Comparison of ENCODE assay signal across 8 cellular contexts in the genomic region with DNA sequence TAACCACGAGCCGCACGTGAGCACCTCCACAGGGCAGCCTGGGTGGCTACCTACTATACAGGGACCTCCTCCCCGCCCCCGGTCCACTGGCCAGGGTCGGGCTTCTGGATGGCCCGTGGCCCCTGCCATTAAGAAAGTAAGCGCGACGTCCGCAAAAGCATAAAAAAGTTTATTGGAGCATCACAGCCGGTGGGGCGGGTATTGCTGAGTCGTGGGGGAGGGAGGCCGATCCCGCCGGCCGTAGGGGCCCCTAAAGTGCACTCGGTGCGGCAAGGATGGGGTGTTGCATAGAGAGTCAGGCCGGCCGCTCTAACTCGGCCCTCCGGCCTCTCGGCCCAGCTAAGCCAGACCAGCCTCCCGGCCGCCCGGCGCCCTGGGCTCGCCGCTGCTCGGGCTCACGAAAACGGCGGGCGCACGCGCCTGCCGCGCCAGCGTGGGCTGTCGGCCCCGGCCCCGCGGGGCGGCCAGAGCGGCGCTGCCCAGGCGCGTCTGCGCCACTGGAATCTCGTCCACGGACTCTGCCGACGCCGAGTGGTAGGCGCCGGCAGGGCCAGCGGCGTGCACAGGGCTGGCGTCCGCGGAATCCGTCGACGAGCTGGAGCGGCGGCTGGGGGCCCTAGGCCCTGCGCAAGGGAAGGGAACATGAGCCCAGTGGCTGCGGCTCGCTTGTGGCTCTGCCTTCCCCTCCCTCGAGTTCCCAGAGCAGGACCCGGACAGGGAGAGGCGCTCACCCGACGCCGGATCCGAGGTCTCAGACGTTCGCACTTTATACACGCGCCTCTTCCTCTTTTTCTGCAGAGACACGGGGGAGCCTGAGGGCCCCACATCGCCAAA. TPM values are rescaled to one million over a fixed set of nuclear protein-coding genes. Genes with fewer than 3 reads are reported as not detected.
A peak's percentile ranks its signal among the peaks of the same experiment; 100 is the strongest.
DNase-seq lines count a peak whose midpoint lies in the region; ATAC-seq, FAIRE-seq and TF ChIP-seq lines count a peak whose summit lies in the region.

No MANE protein-coding gene starts in this region.

- RAD21 ChIA-PET in GM12878 (lab: Charles Lee; ENCODE audit: unreplicated experiment) = no interaction called here

- ATAC-seq in GM12878 (peak; percentile 10; the same call in 2 of the 3 replicates), left lung (no peak), omental fat pad (ENCODE audit: low FRiP score) (no peak), GM21723 (IDR thresholded peaks at IDR 0.05; ENCODE audit: unreplicated experiment) (no peak), HG03457 (IDR thresholded peaks at IDR 0.05; ENCODE audit: unreplicated experiment) (no peak)

- intact Hi-C loops in GM12878 (cut with micrococcal nuclease; ENCODE audit: unreplicated experiment) (loop anchor here (5.0 kb wide), 1 partner anchor 117 kb away; a partner anchor contains a TSS), left lung (cut with DNase I) (no loop called here), testis (cut with DNase I; ENCODE audit: low total_unique reads) (no loop called here)

- TF ChIP-seq CTCF in GM12878 (IDR thresholded peaks at IDR 0.05 in 2 of 3, conservative IDR thresholded peaks at IDR 0.05 in 1 of 3; ENCODE audit: control insufficient read depth in 2 of 3, extremely low read depth in 1 of 3, insufficient read depth in 1 of 3, low read depth in 3 of 3, low read length in 3 of 3) (no peak), left lung (IDR thresholded peaks at IDR 0.05) (no peak), testis (IDR thresholded peaks at IDR 0.05) (no peak), omental fat pad (IDR thresholded peaks at IDR 0.05) (no peak)

- TF ChIP-seq EP300 in GM12878 (IDR thresholded peaks at IDR 0.05; ENCODE audit: borderline replicate concordance in 1 of 2, control insufficient read depth in 1 of 2, low read depth in 2 of 2, low read length in 2 of 2) = no peak

- in situ Hi-C loops in GM12878 (cut with MboI) = no loop called here

- H3K27ac ChIP-seq in GM12878 (ENCODE audit: control insufficient read depth, insufficient read depth) (no peak overlapping the region), left lung (peak overlapping the region; percentile 64 to 65), testis (peak overlapping the region; percentile 1 to 2)

- H3K9ac ChIP-seq in GM12878 (ENCODE audit: control insufficient read depth, insufficient read depth, low read length) = no peak overlapping the region

- H3K9me3 ChIP-seq in GM12878 (replicated peaks; ENCODE audit: control insufficient read depth, insufficient read depth, low read length) = no peaks in the 10 kb centered on the region
- no peaks in the 10 kb centered on the region for H3K9me3 ChIP-seq in left lung
- H3K9me3 ChIP-seq in testis = no peaks in the 10 kb centered on the region

- H3K36me3 ChIP-seq in GM12878 (ENCODE audit: control insufficient read depth in 2 of 2, insufficient read depth in 2 of 2, low read length in 1 of 2) = no peaks in the 10 kb centered on the region
- H3K36me3 ChIP-seq in left lung = no peaks in the 10 kb centered on the region
- H3K36me3 ChIP-seq in testis (ENCODE audit: low read depth, missing control alignments) = no peaks in the 10 kb centered on the region

- TF ChIP-seq POLR2A in GM12878 (IDR thresholded peaks at IDR 0.05; ENCODE audit: low read depth, low read length) (no peak), testis (IDR thresholded peaks at IDR 0.05) (no peak)

- CTCF ChIA-PET in GM12878 (lab: Yijun Ruan, JAX) = interaction anchor here (1.3 kb wide), 1 partner anchor 113 kb away, joined by 3 read pairs; no protein-coding TSS in a partner anchor

- H3K4me2 ChIP-seq in GM12878 (ENCODE audit: control insufficient read depth, insufficient read depth) = peak overlapping the region; percentile 9; the same call in 1 of the 2 replicates

- 7% methylated on average over 62 of the region's 84 CpGs for WGBS in GM12878 (ENCODE audit: insufficient coverage, insufficient replicate concordance, low lambda C conversion rate, missing lambda C conversion rate)
- 41 to 45% methylated on average over 26 to 84 of the region's 84 CpGs for WGBS in testis, 2 donors

- H2AFZ ChIP-seq in GM12878 (ENCODE audit: control insufficient read depth, low read depth, low read length) = no peak overlapping the region

- DNase-seq in SKM-1 treated with dmso at 0.1 percent for 144 hours (lab: John Stamatoyannopoulos, UW; ENCODE audit: unreplicated experiment) (peak; percentile 56), SKM-1 (lab: John Stamatoyannopoulos, UW; ENCODE audit: unreplicated experiment) (no peak), GM12878 (ENCODE audit: low read depth, low spot score) (no peak), left lung (peak in 1 of 2 donors; percentile 75), testis (no peak), omental fat pad (ENCODE audit: low spot score) (no peak)

- H3K79me2 ChIP-seq in GM12878 (ENCODE audit: control insufficient read depth, insufficient read depth, low read length) = no peaks in the 10 kb centered on the region

- H4K20me1 ChIP-seq in GM12878 (ENCODE audit: control insufficient read depth, insufficient read depth) = no peaks in the 10 kb centered on the region

- no peak for TF ChIP-seq RAD21 in GM12878 (IDR thresholded peaks at IDR 0.05; ENCODE audit: insufficient read depth, low read depth, low read length)

- H3K4me1 ChIP-seq in GM12878 (ENCODE audit: control insufficient read depth, insufficient read depth, low read length) (no peaks in the 10 kb centered on the region), left lung (peaks cover 34 to 80% of the 10 kb centered on the region in 2 donors), testis (peaks cover 30% of the 10 kb centered on the region)

- peaks cover 6 to 17% of the 10 kb centered on the region in 2 experiments for H3K27me3 ChIP-seq in GM12878 (replicated peaks in 1 of 2; ENCODE audit: control insufficient read depth in 2 of 2, insufficient read depth in 2 of 2, low read length in 1 of 2)
- H3K27me3 ChIP-seq in left lung = peaks cover 0 to 43% of the 10 kb centered on the region in 2 donors
- H3K27me3 ChIP-seq in testis = no peaks in the 10 kb centered on the region

- H3K4me3 ChIP-seq in GM12878 = no peak overlapping the region
- H3K4me3 ChIP-seq in left lung = peak overlapping the region; percentile 40 to 47
- H3K4me3 ChIP-seq in testis = peak overlapping the region; percentile 2 to 41

- SMC1A ChIA-PET in GM12878 (lab: Charles Lee; ENCODE audit: uncharacterized antibody, unreplicated experiment) = no interaction called here

- BruUV-seq in GM12878 (replicated peaks; lab: Mats Ljungman, UMichigan) = no TSS peak

- FAIRE-seq in GM12878 (lab: Jason Lieb, UNC) = no peak

- POLR2A ChIA-PET in GM12878 (lab: Charles Lee) = interaction anchor here (0.8 kb wide), 1 partner anchor 346 kb away, joined by 3 read pairs; no protein-coding TSS in a partner anchor

RNA-seq across cellular contexts. Expression of a gene that starts 1.2 kb away (rescaled TPM):
- not detected in 2 replicates for total RNA-seq in GM12878 (2013; cell fraction: nucleolus; rRNA removed)
- total RNA-seq in GM12878 (2014; rRNA removed) (not detected in 2 replicates), GM12878 (2014; rRNA removed; fragmentation: Illumina TruSeq; extraction: Trizol) (not detected in 2 replicates), GM12878 (2021) (not detected in 2 replicates), left lung (10 to 100 TPM; 79.2 to 91.3 TPM), testis (10 to 100 TPM in 1 of 2 donors, 1 to 10 TPM in 1; 9.5 to 17.5 TPM), omental fat pad (10 to 100 TPM in 2 of 4 donors, 1 to 10 TPM in 2; 1.0 to 24.9 (median 8.9) TPM)
- not detected for polyA plus RNA-seq in GM12878 (2011; ENCODE audit: low read depth)
- polyA plus RNA-seq in GM12878 (2011; rRNA removed) (not detected in 2 replicates), GM12878 (2014; fragmentation: Illumina TruSeq; extraction: Trizol) (not detected in 2 replicates), GM12878 (2014; fragmentation: Nextera tagmentation; extraction: Ambion mirVana) (not detected), GM12878 (2014; rRNA removed) (not detected in 2 replicates), GM12878 (2016; fragmentation: Nextera tagmentation; extraction: Ambion mirVana) (under 1 TPM in 1 of 2 experiments, not detected in 1; 0.14 TPM), testis (ENCODE audit: insufficient read depth, low read depth, low replicate concordance) (67.6 TPM)
- polyA plus RNA-seq in GM12878 (2011; cell fraction: cytosol; rRNA removed) = 0.07 TPM in 1 of 2 replicates, not detected in the other
- polyA plus RNA-seq in GM12878 (2011; cell fraction: nucleus; rRNA removed) = 0.07 TPM in 1 of 2 replicates, not detected in the other
- polyA plus RNA-seq in GM12878 (2012) = not detected in 2 replicates
- not detected in 2 replicates for polyA minus RNA-seq in GM12878 (2011; rRNA and poly(A)+ RNA removed)
- not detected in 2 replicates for polyA minus RNA-seq in GM12878 (2011; cell fraction: cytosol; rRNA and poly(A)+ RNA removed)
- polyA minus RNA-seq in GM12878 (2011; cell fraction: nucleus; rRNA and poly(A)+ RNA removed) = not detected in 2 replicates

RNA-seq across cellular contexts. Expression of a gene that starts 21.8 kb away (rescaled TPM):
- 0.65 and 1.3 TPM in 2 replicates for total RNA-seq in GM12878 (2013; cell fraction: nucleolus; rRNA removed)
- total RNA-seq in GM12878 (2014; rRNA removed) (0.93 and 1.2 TPM in 2 replicates), GM12878 (2014; rRNA removed; fragmentation: Illumina TruSeq; extraction: Trizol) (0.31 TPM in 1 of 2 replicates, not detected in the other), GM12878 (2021) (0.53 and 0.77 TPM in 2 replicates), left lung (10 to 100 TPM; 14.4 to 14.7 TPM), testis (10 to 100 TPM; 62.0 to 62.7 TPM), omental fat pad (10 to 100 TPM in 2 of 4 donors, 1 to 10 TPM in 2; 8.0 to 14.2 (median 11.4) TPM)
- not detected for polyA plus RNA-seq in GM12878 (2011; ENCODE audit: low read depth)
- polyA plus RNA-seq in GM12878 (2011; rRNA removed) (0.07 TPM in 1 of 2 replicates, not detected in the other), GM12878 (2014; fragmentation: Illumina TruSeq; extraction: Trizol) (0.24 and 0.78 TPM in 2 replicates), GM12878 (2014; fragmentation: Nextera tagmentation; extraction: Ambion mirVana) (not detected), GM12878 (2014; rRNA removed) (0.83 and 1.1 TPM in 2 replicates), GM12878 (2016; fragmentation: Nextera tagmentation; extraction: Ambion mirVana) (1 to 10 TPM in 1 of 2 experiments, under 1 TPM in 1; 0.55 to 1.0 TPM), testis (ENCODE audit: insufficient read depth, low read depth, low replicate concordance) (26.7 TPM)
- polyA plus RNA-seq in GM12878 (2011; cell fraction: cytosol; rRNA removed) = 0.08 and 0.15 TPM in 2 replicates
- 0.50 and 0.52 TPM in 2 replicates for polyA plus RNA-seq in GM12878 (2011; cell fraction: nucleus; rRNA removed)
- polyA plus RNA-seq in GM12878 (2012) = 0.31 and 0.53 TPM in 2 replicates
- 0.44 TPM in 1 of 2 replicates, not detected in the other for polyA minus RNA-seq in GM12878 (2011; rRNA and poly(A)+ RNA removed)
- polyA minus RNA-seq in GM12878 (2011; cell fraction: cytosol; rRNA and poly(A)+ RNA removed) = not detected in 2 replicates
- 0.67 TPM in 1 of 2 replicates, not detected in the other for polyA minus RNA-seq in GM12878 (2011; cell fraction: nucleus; rRNA and poly(A)+ RNA removed)

RNA-seq across cellular contexts. Expression of a gene that starts 36.4 kb away (rescaled TPM):
- total RNA-seq in GM12878 (2013; cell fraction: nucleolus; rRNA removed) = 0.61 TPM in 1 of 2 replicates, not detected in the other
- total RNA-seq in GM12878 (2014; rRNA removed) (0.28 TPM in 1 of 2 replicates, not detected in the other), GM12878 (2014; rRNA removed; fragmentation: Illumina TruSeq; extraction: Trizol) (0.22 TPM in 1 of 2 replicates, not detected in the other), GM12878 (2021) (0.16 and 0.18 TPM in 2 replicates), left lung (1 to 10 TPM; 2.5 to 3.9 TPM), testis (1 to 10 TPM; 4.9 to 7.7 TPM), omental fat pad (1 to 10 TPM in 3 of 4 donors, not detected in 1; 1.7 to 2.7 (median 2.0) TPM)
- polyA plus RNA-seq in GM12878 (2011; ENCODE audit: low read depth) = not detected
- polyA plus RNA-seq in GM12878 (2011; rRNA removed) (0.19 and 0.20 TPM in 2 replicates), GM12878 (2014; fragmentation: Illumina TruSeq; extraction: Trizol) (0.34 and 1.5 TPM in 2 replicates), GM12878 (2014; fragmentation: Nextera tagmentation; extraction: Ambion mirVana) (not detected), GM12878 (2014; rRNA removed) (0.09 and 0.28 TPM in 2 replicates), GM12878 (2016; fragmentation: Nextera tagmentation; extraction: Ambion mirVana) (under 1 TPM; 0.10 to 0.31 TPM), testis (ENCODE audit: insufficient read depth, low read depth, low replicate concordance) (11.5 TPM)
- polyA plus RNA-seq in GM12878 (2011; cell fraction: cytosol; rRNA removed) = 0.16 and 0.22 TPM in 2 replicates
- 0.43 and 0.53 TPM in 2 replicates for polyA plus RNA-seq in GM12878 (2011; cell fraction: nucleus; rRNA removed)
- 0.37 TPM in 1 of 2 replicates, not detected in the other for polyA plus RNA-seq in GM12878 (2012)
- polyA minus RNA-seq in GM12878 (2011; rRNA and poly(A)+ RNA removed) = 0.15 TPM in 1 of 2 replicates, not detected in the other
- not detected in 2 replicates for polyA minus RNA-seq in GM12878 (2011; cell fraction: cytosol; rRNA and poly(A)+ RNA removed)
- polyA minus RNA-seq in GM12878 (2011; cell fraction: nucleus; rRNA and poly(A)+ RNA removed) = not detected in 2 replicates
